31 cellular contexts compared by ENCODE assay signal in genomic region chr5:137573376-137573775, GRCh38.
"Had no signal": no experiment of that assay in that cellular context is flagged by ENCODE, and none has a peak within 500 bp of the region (broad histone marks: within the 10 kb centered on the region; RNA-seq: fewer than 3 reads in every experiment).

No MANE protein-coding gene starts in this region.

- ATAC-seq: activated CD4-positive, CD25-positive, alpha-beta regulatory T cell treated with anti-CD3 and anti-CD28 coated beads, Interleukin-2, amount 50 U/mL, for 24 hours; activated CD8-positive, alpha-beta memory T cell treated with anti-CD3 and anti-CD28 coated beads, Interleukin-2, amount 10 ng/mL, durations not matched to agents 7 days and 5 days; activated CD8-positive, alpha-beta T cell treated with anti-CD3 and anti-CD28 coated beads, Interleukin-2, amount 10 ng/mL, durations not matched to agents 7 days and 5 days; heart left ventricle; T-helper 17 cell had no signal

- DNase-seq: activated B cell treated with CpG ODN at 0.5 μM for 24 hours; activated CD4-positive, alpha-beta memory T cell treated with anti-CD3 and anti-CD28 coated beads for 36 hours; activated CD4-positive, alpha-beta T cell treated with anti-CD3 and anti-CD28 coated beads for 48 hours; activated CD8-positive, alpha-beta memory T cell treated with anti-CD3 and anti-CD28 coated beads, Interleukin-2, amount 10 ng/mL, durations not matched to agents 7 days and 5 days; activated CD8-positive, alpha-beta memory T cell treated with anti-CD3 and anti-CD28 coated beads, Interleukin-2, amount 50 U/mL, for 4 hours; activated CD8-positive, alpha-beta T cell treated with anti-CD3 and anti-CD28 coated beads, Interleukin-2, amount 10 ng/mL, durations not matched to agents 7 days and 5 days; activated effector memory CD4-positive, alpha-beta T cell treated with anti-CD3 and anti-CD28 coated beads, Interleukin-2, amount 50 U/mL, for 16 hours; activated naive CD4-positive, alpha-beta T cell treated with anti-CD3 and anti-CD28 coated beads for 36 hours; activated T-cell treated with anti-CD3 and anti-CD28 coated beads, Interleukin-2, amount 50 U/mL, for 1 hour; activated T-cell treated with anti-CD3 and anti-CD28 coated beads, Interleukin-2, amount 50 U/mL, for 48 hours; amniotic stem cell; anterior cingulate cortex; brain microvascular endothelial cell; dorsolateral prefrontal cortex; effector memory CD4-positive, alpha-beta T cell; endodermal cell; esophagus squamous epithelium; glutamatergic neuron; heart left ventricle; T-helper 1 cell; T-helper 17 cell; T1000; WERI-Rb-1 had no signal

- H3K4me1 ChIP-seq: esophagus squamous epithelium had no signal

- H3K4me3 Mint-ChIP-seq: activated B cell treated with CpG ODN at 0.5 μM for 24 hours; activated CD4-positive, alpha-beta memory T cell treated with anti-CD3 and anti-CD28 coated beads for 36 hours; activated CD8-positive, alpha-beta memory T cell treated with anti-CD3 and anti-CD28 coated beads, Interleukin-2, amount 10 ng/mL, durations not matched to agents 7 days and 5 days; activated CD8-positive, alpha-beta T cell treated with anti-CD3 and anti-CD28 coated beads, Interleukin-2, amount 10 ng/mL, durations not matched to agents 7 days and 5 days; activated naive CD4-positive, alpha-beta T cell treated with anti-CD3 and anti-CD28 coated beads for 36 hours; activated naive CD4-positive, alpha-beta T cell treated with anti-CD3 and anti-CD28 coated beads, Interleukin-2, amount 50 U/mL, for 24 hours; activated T-helper 1 cell treated with anti-CD3 and anti-CD28 coated beads, Interleukin-12 subunit alpha, Interleukin-12 subunit beta, Interleukin-2, Interleukin-4 antibody, amounts not matched to agents 30 ng/mL and 10 ng/mL and 1 ng/mL, durations not matched to agents 14 hours and 24 hours and 36 hours; central memory CD8-positive, alpha-beta T cell; dendritic cell treated with granulocyte-macrophage colony-stimulating factor and Interleukin-4, amounts not matched to agents 40 ng/mL and 50 ng/mL, for 4 days; endodermal cell; T-helper 17 cell; T-helper 2 cell treated with Interferon-gamma antibody and Interleukin-4, amounts not matched to agents 5 μg/mL and 100 μg/mL, for 36 hours had no signal

- H3K4me1 Mint-ChIP-seq: activated B cell treated with CpG ODN at 0.5 μM for 24 hours; activated CD8-positive, alpha-beta memory T cell treated with anti-CD3 and anti-CD28 coated beads, Interleukin-2, amount 10 ng/mL, durations not matched to agents 7 days and 5 days; activated naive CD4-positive, alpha-beta T cell treated with anti-CD3 and anti-CD28 coated beads, Interleukin-2, amount 50 U/mL, for 24 hours; central memory CD8-positive, alpha-beta T cell; T-helper 17 cell had no signal

- H3K9me3 ChIP-seq: esophagus squamous epithelium, heart left ventricle had no signal

- H3K27me3 ChIP-seq: brain microvascular endothelial cell, dorsolateral prefrontal cortex, heart left ventricle had no signal

- H3K36me3 ChIP-seq: brain microvascular endothelial cell, esophagus squamous epithelium, heart left ventricle, WERI-Rb-1 had no signal

- H3K27ac Mint-ChIP-seq: activated B cell treated with CpG ODN at 0.5 μM for 24 hours; activated CD4-positive, alpha-beta memory T cell treated with anti-CD3 and anti-CD28 coated beads for 36 hours; activated CD8-positive, alpha-beta memory T cell treated with anti-CD3 and anti-CD28 coated beads, Interleukin-2, amount 10 ng/mL, durations not matched to agents 7 days and 5 days; activated CD8-positive, alpha-beta T cell treated with anti-CD3 and anti-CD28 coated beads, Interleukin-2, amount 10 ng/mL, durations not matched to agents 7 days and 5 days; activated naive CD4-positive, alpha-beta T cell treated with anti-CD3 and anti-CD28 coated beads for 36 hours; activated naive CD4-positive, alpha-beta T cell treated with anti-CD3 and anti-CD28 coated beads, Interleukin-2, amount 50 U/mL, for 24 hours; activated T-helper 1 cell treated with anti-CD3 and anti-CD28 coated beads, Interleukin-12 subunit alpha, Interleukin-12 subunit beta, Interleukin-2, Interleukin-4 antibody, amounts not matched to agents 30 ng/mL and 10 ng/mL and 1 ng/mL, durations not matched to agents 14 hours and 24 hours and 36 hours; activated T-helper 2 cell treated with anti-CD3 and anti-CD28 coated beads, Interferon-gamma antibody, Interleukin-2, Interleukin-4, amounts not matched to agents 10 μg/mL and 5 μg/mL and 100 μg/mL, durations not matched to agents 14 hours and 24 hours and 36 hours; dendritic cell treated with granulocyte-macrophage colony-stimulating factor and Interleukin-4, amounts not matched to agents 40 ng/mL and 50 ng/mL, for 4 days; endodermal cell; T-helper 17 cell; T-helper 2 cell treated with Interferon-gamma antibody and Interleukin-4, amounts not matched to agents 5 μg/mL and 100 μg/mL, for 36 hours had no signal

- H3K9me3 Mint-ChIP-seq: activated B cell treated with CpG ODN at 0.5 μM for 24 hours; activated CD4-positive, alpha-beta memory T cell treated with anti-CD3 and anti-CD28 coated beads for 36 hours; activated naive CD4-positive, alpha-beta T cell treated with anti-CD3 and anti-CD28 coated beads for 36 hours; activated naive CD4-positive, alpha-beta T cell treated with anti-CD3 and anti-CD28 coated beads, Interleukin-2, amount 50 U/mL, for 24 hours; activated T-helper 1 cell treated with anti-CD3 and anti-CD28 coated beads, Interleukin-12 subunit alpha, Interleukin-12 subunit beta, Interleukin-2, Interleukin-4 antibody, amounts not matched to agents 30 ng/mL and 10 ng/mL and 1 ng/mL, durations not matched to agents 14 hours and 24 hours and 36 hours; activated T-helper 2 cell treated with anti-CD3 and anti-CD28 coated beads, Interferon-gamma antibody, Interleukin-2, Interleukin-4, amounts not matched to agents 10 μg/mL and 5 μg/mL and 100 μg/mL, durations not matched to agents 14 hours and 24 hours and 36 hours; central memory CD8-positive, alpha-beta T cell; dendritic cell treated with granulocyte-macrophage colony-stimulating factor and Interleukin-4, amounts not matched to agents 40 ng/mL and 50 ng/mL, for 4 days; endodermal cell; T-helper 2 cell treated with Interferon-gamma antibody and Interleukin-4, amounts not matched to agents 5 μg/mL and 100 μg/mL, for 36 hours had no signal

- H3K36me3 Mint-ChIP-seq: activated CD4-positive, alpha-beta memory T cell treated with anti-CD3 and anti-CD28 coated beads for 36 hours; activated CD8-positive, alpha-beta memory T cell treated with anti-CD3 and anti-CD28 coated beads, Interleukin-2, amount 10 ng/mL, durations not matched to agents 7 days and 5 days; activated naive CD4-positive, alpha-beta T cell treated with anti-CD3 and anti-CD28 coated beads, Interleukin-2, amount 50 U/mL, for 24 hours had no signal

- H3K27ac ChIP-seq: brain microvascular endothelial cell, coronary artery, dorsolateral prefrontal cortex, esophagus squamous epithelium, heart left ventricle, WERI-Rb-1 had no signal

- H3K4me3 ChIP-seq: coronary artery, dorsolateral prefrontal cortex, esophagus squamous epithelium, heart left ventricle had no signal
